In the genomic region with DNA sequence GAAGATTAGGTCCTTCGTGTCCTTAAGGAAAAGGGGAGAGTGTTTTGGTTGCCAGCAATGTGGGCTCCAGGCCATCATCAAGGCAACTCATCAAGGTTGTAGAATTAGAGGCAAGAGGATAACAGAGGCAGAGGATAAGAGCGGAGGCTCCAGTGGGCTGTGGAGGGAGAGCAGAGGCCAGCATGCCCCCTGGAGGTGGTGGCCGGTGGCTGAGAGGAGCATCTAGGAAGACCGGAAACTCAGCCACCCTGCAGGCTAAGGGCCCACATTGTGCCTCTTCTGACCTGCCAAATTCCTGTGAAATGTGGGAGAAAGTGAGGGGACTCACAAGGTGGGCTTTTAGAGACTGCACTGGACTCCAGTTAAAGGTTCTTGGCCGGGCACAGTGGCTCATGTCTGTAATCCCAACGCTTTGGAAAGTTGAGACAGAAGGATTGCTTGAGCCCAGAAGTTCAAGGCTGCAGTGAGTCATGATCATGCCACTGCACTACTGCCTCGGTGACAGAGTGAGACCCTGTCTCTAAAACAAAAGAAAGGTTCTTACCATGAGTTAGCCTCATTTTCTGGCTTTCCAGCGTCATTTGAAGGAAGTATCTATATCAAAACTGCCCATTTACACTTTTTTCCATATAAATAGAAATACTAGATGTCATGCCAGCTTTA, we compare ENCODE assay signal across 19 cellular contexts.
DNase-seq lines count a peak whose midpoint lies in the region; ATAC-seq, FAIRE-seq and TF ChIP-seq lines count a peak whose summit lies in the region.
"Had no signal": no experiment of that assay in that cellular context is flagged by ENCODE, and none has a peak within 500 bp of the region (broad histone marks: within the 10 kb centered on the region; RNA-seq: fewer than 3 reads in every experiment).

No MANE protein-coding gene starts in this region.

- peaks cover 7% of the 10 kb centered on the region; the same call in 1 of the 2 replicates for H3K9me3 Mint-ChIP-seq in WTC11
- H3K9me3 Mint-ChIP-seq: central memory CD8-positive, alpha-beta T cell; effector memory CD8-positive, alpha-beta T cell; memory B cell; nephron had no signal

- no peak for DNase-seq in A549 (ENCODE audit: low read depth in 1 of 2, low spot score in 1 of 2)
- peak; percentile 58 for DNase-seq in WTC11 (ENCODE audit: low spot score)
- peak; percentile 80 for DNase-seq in iPS-NIHi7 (ENCODE audit: extremely low spot score)
- no peak for DNase-seq in osteoblast (ENCODE audit: insufficient read length, low spot score, missing footprints)
- DNase-seq in nucleus accumbens (lab: John Stamatoyannopoulos, UW) = no peak
- no peak for DNase-seq in tibial nerve (ENCODE audit: low spot score in 2 of 2)
- DNase-seq in hepatic stellate cell (ENCODE audit: low spot score) = no peak
- DNase-seq: activated CD4-positive, alpha-beta T cell treated with anti-CD3 and anti-CD28 coated beads, Interleukin-2, amount 50 U/mL, for 48 hours; effector memory CD8-positive, alpha-beta T cell; IMR-90; NCI-H2029 treated with DMSO at 0.1 percent for 48 hours; NCI-H510A treated with DMSO at 0.1 percent for 48 hours; retina; SK-N-SH; stimulated activated CD4-positive, alpha-beta T cell treated with anti-CD3 and anti-CD28 coated beads, Interleukin-1b, Interleukin-23, amount 100 ng/mL, for 48 hours had no signal

- no peaks in the 10 kb centered on the region for H3K36me3 Mint-ChIP-seq in WTC11
- H3K36me3 Mint-ChIP-seq: memory B cell had no signal

- no peaks in the 10 kb centered on the region for H4K20me1 ChIP-seq in osteoblast (ENCODE audit: insufficient read depth, low read length)

- peak in 1 of 2 experiments; percentile 27; a peak in 1 of 5 replicates for TF ChIP-seq RAD21 in A549 (conservative IDR thresholded peaks at IDR 0.05 in 1 of 2, IDR thresholded peaks at IDR 0.05 in 1 of 2)

- H3K9me3 ChIP-seq in A549 = no peaks in the 10 kb centered on the region
- H3K9me3 ChIP-seq in osteoblast (ENCODE audit: low read depth, low read length) = no peaks in the 10 kb centered on the region
- H3K9me3 ChIP-seq in tibial nerve = no peaks in the 10 kb centered on the region
- H3K9me3 ChIP-seq: SK-N-SH had no signal

- H3K4me3 ChIP-seq in A549 = no peak overlapping the region
- H3K4me3 ChIP-seq in osteoblast (ENCODE audit: insufficient read depth, low read length) = no peak overlapping the region
- H3K4me3 ChIP-seq in tibial nerve = no peak overlapping the region

- 66% methylated on average over 8 of the region's 8 CpGs for whole genome bisulfite sequencing in A549 (ENCODE audit: missing lambda C conversion rate)
- 77 to 87% methylated on average over 8 of the region's 8 CpGs for WGBS in tibial nerve, 2 donors

- CTCF ChIA-PET in A549 (lab: Yijun Ruan, JAX) = interaction anchor here (0.7 kb wide), 1 partner anchor 44 kb away, joined by 5 read pairs; no protein-coding TSS in a partner anchor
- CTCF ChIA-PET in WTC11 (lab: Charles Lee) = interaction anchor here (0.6 to 1.4 kb wide), 2 partner anchors 12 to 16 kb away, joined by 3 read pairs; no protein-coding TSS in a partner anchor

- H3K4me2 ChIP-seq in A549 (no peak overlapping the region), osteoblast (ENCODE audit: insufficient read depth, low read length) (no peak overlapping the region)
- H3K4me2 ChIP-seq: SK-N-SH had no signal

- H3K36me3 ChIP-seq in osteoblast (ENCODE audit: insufficient read depth, low read length) (no peaks in the 10 kb centered on the region), tibial nerve (no peaks in the 10 kb centered on the region)

- FAIRE-seq in A549 (lab: Jason Lieb, UNC) = no peak

- H3K27ac ChIP-seq in A549 (peak overlapping the region in 1 of 2 experiments; percentile 45; a peak in 3 of 6 replicates), osteoblast (ENCODE audit: low read depth, low read length) (no peak overlapping the region), tibial nerve (no peak overlapping the region)

- TF ChIP-seq POLR2A in A549 (IDR thresholded peaks at IDR 0.05; ENCODE audit: low read length) (no peak), tibial nerve (IDR thresholded peaks at IDR 0.05) (no peak)

- H3K27me3 ChIP-seq in osteoblast (ENCODE audit: insufficient read depth, low read length) = no peaks in the 10 kb centered on the region
- H3K27me3 ChIP-seq in tibial nerve = no peaks in the 10 kb centered on the region

- no peaks in the 10 kb centered on the region for H3K27me3 Mint-ChIP-seq in WTC11 (ENCODE audit: low read depth)
- H3K27me3 Mint-ChIP-seq: central memory CD8-positive, alpha-beta T cell had no signal

- TF ChIP-seq CTCF in A549 (IDR thresholded peaks at IDR 0.05) = no peak
- peak; percentile 19; the same call in 1 of the 3 replicates for TF ChIP-seq CTCF in GM12872 (IDR thresholded peaks at IDR 0.05; ENCODE audit: insufficient read depth, low read depth, low read length)
- TF ChIP-seq CTCF in WTC11 (IDR thresholded peaks at IDR 0.05) = no peak
- no peak for TF ChIP-seq CTCF in osteoblast (IDR thresholded peaks at IDR 0.05; ENCODE audit: extremely low read depth, low read depth, low read length)
- no peak for TF ChIP-seq CTCF in tibial nerve (IDR thresholded peaks at IDR 0.05)

- H3K4me1 Mint-ChIP-seq in WTC11 = peaks cover 8% of the 10 kb centered on the region; the same call in 1 of the 2 replicates

- ATAC-seq in A549 = peak; percentile 74 to 84; a peak in 5 of 6 replicates
- peak; percentile 97 for ATAC-seq in WTC11
- ATAC-seq: effector memory CD8-positive, alpha-beta T cell had no signal

- no peak overlapping the region for H2AFZ ChIP-seq in osteoblast (ENCODE audit: low read length)

- no peaks in the 10 kb centered on the region for H3K79me2 ChIP-seq in osteoblast (ENCODE audit: insufficient read depth, low read length)

- H3K27ac Mint-ChIP-seq in WTC11 = no peak overlapping the region
- H3K27ac Mint-ChIP-seq: effector memory CD8-positive, alpha-beta T cell; memory B cell had no signal

- 0 out of 3 replicates have a peak, but pooled peaks cover 6% of the 10 kb centered on the region for H3K4me1 ChIP-seq in A549
- H3K4me1 ChIP-seq in osteoblast (ENCODE audit: insufficient read depth, low read length) = no peaks in the 10 kb centered on the region
- H3K4me1 ChIP-seq in tibial nerve = no peaks in the 10 kb centered on the region

- POLR2A ChIA-PET in A549 (lab: Yijun Ruan, JAX) (no interaction called here), WTC11 (lab: Charles Lee) (no interaction called here)

- H3K4me3 Mint-ChIP-seq in WTC11 = no peak overlapping the region
- H3K4me3 Mint-ChIP-seq: central memory CD8-positive, alpha-beta T cell; effector memory CD8-positive, alpha-beta T cell; memory B cell; nephron had no signal

- TF ChIP-seq EP300 in A549 (IDR thresholded peaks at IDR 0.05) (no peak), tibial nerve (IDR thresholded peaks at IDR 0.05) (no peak)

TF ChIP-seq in A549, 52 proteins besides CTCF, POLR2A, EP300 and RAD21 (continues in another document):
- TF ChIP-seq SREBF2 (IDR thresholded peaks at IDR 0.05) = no peak
- TF ChIP-seq REST (IDR thresholded peaks at IDR 0.05) = no peak
- no peak for TF ChIP-seq KDM5A (IDR thresholded peaks at IDR 0.05)

TF ChIP-seq in WTC11, 78 proteins besides CTCF, POLR2A, EP300 and RAD21 (continues in another document):
- TF ChIP-seq ZNF219 (CRISPR knock-in tag; IDR thresholded peaks at IDR 0.05; ENCODE audit: borderline replicate concordance) (no peak), CREB1 (CRISPR knock-in tag; IDR thresholded peaks at IDR 0.05) (no peak), IRF1 (CRISPR knock-in tag; IDR thresholded peaks at IDR 0.05) (no peak), NR1H2 (CRISPR knock-in tag; IDR thresholded peaks at IDR 0.05) (no peak), NFATC4 (CRISPR knock-in tag; IDR thresholded peaks at IDR 0.05) (no peak), HMGA2 (CRISPR knock-in tag; IDR thresholded peaks at IDR 0.05) (no peak), FOXJ3 (CRISPR knock-in tag; IDR thresholded peaks at IDR 0.05; ENCODE audit: borderline replicate concordance) (no peak), JUN (CRISPR knock-in tag; IDR thresholded peaks at IDR 0.05) (no peak), ZNF263 (CRISPR knock-in tag; IDR thresholded peaks at IDR 0.05; ENCODE audit: low read depth) (no peak), ZNF396 (CRISPR knock-in tag; IDR thresholded peaks at IDR 0.05; ENCODE audit: borderline replicate concordance) (no peak), EMX1 (CRISPR knock-in tag; IDR thresholded peaks at IDR 0.05) (no peak), ETV6 (CRISPR knock-in tag; IDR thresholded peaks at IDR 0.05) (no peak), AR (CRISPR knock-in tag; IDR thresholded peaks at IDR 0.05) (no peak), CREM (CRISPR knock-in tag; IDR thresholded peaks at IDR 0.05) (no peak)
- TF ChIP-seq, protein P1, sequence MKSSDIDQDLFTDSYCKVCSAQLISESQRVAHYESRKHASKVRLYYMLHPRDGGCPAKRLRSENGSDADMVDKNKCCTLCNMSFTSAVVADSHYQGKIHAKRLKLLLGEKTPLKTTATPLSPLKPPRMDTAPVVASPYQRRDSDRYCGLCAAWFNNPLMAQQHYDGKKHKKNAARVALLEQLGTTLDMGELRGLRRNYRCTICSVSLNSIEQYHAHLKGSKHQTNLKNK (CRISPR knock-in tag; IDR thresholded peaks at IDR 0.05) = no peak

Comparison
In these comparisons a context has a peak if more than half of its experiments do, and no peak if none do; other contexts are left out.
1. DNase-seq: peak in WTC11 (single experiment) and iPS-NIHi7 (single experiment); none in A549 (0 of 2), osteoblast (single experiment), nucleus accumbens (0 of 56), tibial nerve (0 of 2) and hepatic stellate cell (single experiment).